In genomic region chr14:24678801-24679247, GRCh38 we compare ENCODE assay signal across 8 cellular contexts. TPM values are rescaled to one million over a fixed set of nuclear protein-coding genes. Genes with fewer than 3 reads are reported as not detected.
A peak's percentile ranks its signal among the peaks of the same experiment; 100 is the strongest.
DNase-seq lines count a peak whose midpoint lies in the region; ATAC-seq and TF ChIP-seq lines count a peak whose summit lies in the region.

No MANE protein-coding gene starts in this region.

- H3K4me2 ChIP-seq in fibroblast of lung (ENCODE audit: extremely low read depth, insufficient read depth, low read length) = peak overlapping the region; percentile 98
- no peak overlapping the region for H3K4me2 ChIP-seq in neural cell (ENCODE audit: low read length)

- in situ Hi-C loops in Panc1 (cut with HindIII; ENCODE audit: low pct_unique_long_range_greater_than_20kb, low sequenced_read_pairs) = no loop called here

- ATAC-seq in GM21786 (IDR thresholded peaks at IDR 0.05; ENCODE audit: unreplicated experiment) (peak; percentile 66), Panc1 (peak; percentile 98)

- H3K9ac ChIP-seq in fibroblast of lung (ENCODE audit: insufficient read depth, low read length) = no peak overlapping the region
- no peak overlapping the region for H3K9ac ChIP-seq in neural cell (ENCODE audit: low read length)

- no peaks in the 10 kb centered on the region for H3F3A ChIP-seq in neural cell (ENCODE audit: insufficient read depth, low read length, poor library complexity, severe bottlenecking)

- intact Hi-C loops in Panc1 (cut with micrococcal nuclease; ENCODE audit: unreplicated experiment) = no loop called here

- H3K4me3 ChIP-seq in Panc1 (ENCODE audit: low read depth in 2 of 2, low read length in 2 of 2) = peak overlapping the region; percentile 12 to 36; a peak in 3 of 4 replicates
- H3K4me3 ChIP-seq in fibroblast of lung (replicated peaks in 1 of 4; ENCODE audit: control extremely low read depth in 1 of 4, insufficient read depth in 1 of 4, low read depth in 3 of 4, low read length in 4 of 4) = peak overlapping the region; percentile 30 to 50 (median 42)
- no peak overlapping the region for H3K4me3 ChIP-seq in neural cell (ENCODE audit: low read length)

- CTCF ChIA-PET in Panc1 (lab: Charles Lee) = no interaction called here

- H3K27ac ChIP-seq in KOPT-K1 (ENCODE audit: low read depth, low read length, poor library complexity, severe bottlenecking) = peak overlapping the region; percentile 56
- no peak overlapping the region for H3K27ac ChIP-seq in Panc1 (ENCODE audit: low read length)
- H3K27ac ChIP-seq in fibroblast of lung (ENCODE audit: insufficient read depth, low read length) = no peak overlapping the region
- H3K27ac ChIP-seq in neural cell (ENCODE audit: low read length) = no peak overlapping the region

- no TSS peak for BruUV-seq in Panc1 (replicated peaks; lab: Mats Ljungman, UMichigan)

- H3K27me3 ChIP-seq in Panc1 (ENCODE audit: control insufficient read depth, insufficient read depth, low read length) (peaks cover 2% of the 10 kb centered on the region; the same call in 1 of the 2 replicates), fibroblast of lung (ENCODE audit: control insufficient read depth, insufficient read depth, low read length) (no peaks in the 10 kb centered on the region), neural cell (ENCODE audit: insufficient read depth, low read depth, low read length) (no peaks in the 10 kb centered on the region)

- H2AFZ ChIP-seq in fibroblast of lung (ENCODE audit: low read length) (peak overlapping the region; percentile 43), neural cell (ENCODE audit: low read depth, low read length) (no peak overlapping the region)

- TF ChIP-seq EP300 in neural cell (conservative IDR thresholded peaks at IDR 0.05; ENCODE audit: poor library complexity, severe bottlenecking) = no peak

- no peaks in the 10 kb centered on the region for H3K4me1 ChIP-seq in Panc1 (ENCODE audit: control insufficient read depth, insufficient read depth, low read length)
- H3K4me1 ChIP-seq in fibroblast of lung (ENCODE audit: control insufficient read depth, extremely low read depth, insufficient read depth, low read length) = no peaks in the 10 kb centered on the region

- peak; percentile 95 for TF ChIP-seq CTCF in Panc1 (IDR thresholded peaks at IDR 0.05)
- TF ChIP-seq CTCF in fibroblast of lung (conservative IDR thresholded peaks at IDR 0.05 in 1 of 2, IDR thresholded peaks at IDR 0.05 in 1 of 2; ENCODE audit: low read depth in 1 of 2, low read length in 2 of 2) = peak; percentile 98 to 99
- TF ChIP-seq CTCF in neural cell (IDR thresholded peaks at IDR 0.05; ENCODE audit: poor library complexity, severe bottlenecking) = peak; percentile 64

- TF ChIP-seq RAD21 in neural cell (conservative IDR thresholded peaks at IDR 0.05) = no peak

- no peaks in the 10 kb centered on the region for H4K20me1 ChIP-seq in fibroblast of lung (ENCODE audit: control insufficient read depth, extremely low read depth, insufficient read depth, low read length)
- no peaks in the 10 kb centered on the region for H4K20me1 ChIP-seq in neural cell (ENCODE audit: insufficient read depth)

- H3K79me2 ChIP-seq in fibroblast of lung (ENCODE audit: control insufficient read depth, insufficient read depth, low read length) = no peaks in the 10 kb centered on the region
- no peaks in the 10 kb centered on the region for H3K79me2 ChIP-seq in neural cell (replicated peaks; ENCODE audit: insufficient read depth, low read length)

- POLR2A ChIA-PET in Panc1 (lab: Charles Lee) = no interaction called here

- H3K9me2 ChIP-seq in neural cell (ENCODE audit: insufficient read depth, low read length) = no peaks in the 10 kb centered on the region

- DNase-seq in EL = peak; percentile 88
- DNase-seq in Panc1 (ENCODE audit: low read depth, low spot score) = peak; percentile 52
- DNase-seq in activated T-cell treated with anti-CD3 and anti-CD28 coated beads, Interleukin-2, amount 50 U/mL, for 48 hours = peak; percentile 80 to 81
- peak; percentile 74 to 90 for DNase-seq in fibroblast of lung (ENCODE audit: low read depth in 2 of 2)
- DNase-seq in stromal cell of bone marrow (ENCODE audit: low read depth) = peak; percentile 77

- H3K36me3 ChIP-seq in KOPT-K1 (ENCODE audit: insufficient read depth, low read length) = no peaks in the 10 kb centered on the region
- H3K36me3 ChIP-seq in Panc1 (ENCODE audit: control insufficient read depth, insufficient read depth, low read length) = no peaks in the 10 kb centered on the region
- H3K36me3 ChIP-seq in fibroblast of lung (ENCODE audit: control insufficient read depth, insufficient read depth, low read length) = no peaks in the 10 kb centered on the region
- H3K36me3 ChIP-seq in neural cell (ENCODE audit: insufficient read depth, low read length) = no peaks in the 10 kb centered on the region

- H3K9me3 ChIP-seq in KOPT-K1 (ENCODE audit: insufficient read depth, low read length, poor library complexity, severe bottlenecking) = no peaks in the 10 kb centered on the region
- H3K9me3 ChIP-seq in Panc1 (ENCODE audit: control insufficient read depth, insufficient read depth, low read depth, low read length) = no peaks in the 10 kb centered on the region
- no peaks in the 10 kb centered on the region for H3K9me3 ChIP-seq in fibroblast of lung (ENCODE audit: control insufficient read depth, insufficient read depth, low read depth, low read length)
- no peaks in the 10 kb centered on the region for H3K9me3 ChIP-seq in neural cell (ENCODE audit: low read length)

TF ChIP-seq in neural cell, 6 proteins besides CTCF, POLR2A, EP300 and RAD21:
- no peak for TF ChIP-seq POLR2AphosphoS5 (IDR thresholded peaks at IDR 0.05)
- no peak for TF ChIP-seq TAF1 (IDR thresholded peaks at IDR 0.05; ENCODE audit: low read depth)
- no peak for TF ChIP-seq REST (IDR thresholded peaks at IDR 0.05; ENCODE audit: borderline replicate concordance)
- no peak for TF ChIP-seq MXI1 (conservative IDR thresholded peaks at IDR 0.05; ENCODE audit: poor library complexity, severe bottlenecking)
- TF ChIP-seq EZH2 (IDR thresholded peaks at IDR 0.05; ENCODE audit: borderline replicate concordance, insufficient read depth, low read length, poor library complexity, severe bottlenecking) = no peak
- no peak for TF ChIP-seq SMC3 (conservative IDR thresholded peaks at IDR 0.05; ENCODE audit: poor library complexity)

RNA-seq across cellular contexts. Expression of gene GZMB, which starts 44.8 kb away (rescaled TPM):
- total RNA-seq in Panc1 (2021; ENCODE audit: unreplicated experiment) (1.2 TPM), fibroblast of lung (not detected in 2 replicates)
- polyA plus RNA-seq in Panc1 (2012; ENCODE audit: insufficient read length) = not detected
- polyA plus RNA-seq in fibroblast of lung (not detected in 2 replicates), neural cell (not detected in 2 replicates)
- not detected in 2 replicates for polyA plus RNA-seq in fibroblast of lung (2012)
- polyA minus RNA-seq in fibroblast of lung (ENCODE audit: low replicate concordance) (not detected in 2 replicates), neural cell (not detected in 2 replicates)
